ENCODE assay signal across 1 cellular context in the genomic region with DNA sequence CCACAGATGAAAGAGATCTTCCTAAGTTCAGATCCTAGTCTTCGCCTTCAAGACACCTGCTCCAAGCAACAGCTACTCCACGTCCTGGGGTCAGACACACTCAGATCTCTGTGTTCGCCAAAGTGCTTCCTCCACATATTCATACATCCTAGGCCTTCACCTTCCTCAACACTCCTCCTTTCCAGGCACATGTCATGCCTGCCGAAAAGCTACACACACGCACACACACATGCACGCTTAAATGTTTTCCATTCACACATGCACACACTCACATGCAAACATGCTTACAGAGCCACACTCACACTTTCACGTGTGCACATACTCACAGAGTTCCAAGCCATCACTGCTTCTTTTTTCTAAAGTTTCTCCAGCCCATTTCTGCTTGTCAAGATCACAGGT.
TF ChIP-seq lines count a peak whose summit lies in the region.

No MANE protein-coding gene starts in this region.

TF ChIP-seq in H1, 55 proteins besides CTCF, POLR2A, EP300 and RAD21:
- TF ChIP-seq CBX5 (IDR thresholded peaks at IDR 0.05; ENCODE audit: low read depth, low read length) (no peak), NANOG (IDR thresholded peaks at IDR 0.05; ENCODE audit: insufficient read depth, low read depth, low read length, poor library complexity, severe bottlenecking) (no peak), BCL11A (IDR thresholded peaks at IDR 0.05; ENCODE audit: low read depth in 2 of 2, low read length in 2 of 2) (no peak), JUND (IDR thresholded peaks at IDR 0.05; ENCODE audit: low read length) (no peak), KDM5A (IDR thresholded peaks at IDR 0.05; ENCODE audit: low read length) (no peak), KDM4A (IDR thresholded peaks at IDR 0.05; ENCODE audit: low read depth, low read length, severe bottlenecking) (no peak), MAFK (IDR thresholded peaks at IDR 0.05; ENCODE audit: low read depth, low read length) (no peak), TAF1 (IDR thresholded peaks at IDR 0.05; ENCODE audit: low read depth, low read length) (no peak), JUN (IDR thresholded peaks at IDR 0.05; ENCODE audit: low read depth, low read length) (no peak), SP1 (IDR thresholded peaks at IDR 0.05; ENCODE audit: low read depth, low read length) (no peak), TEAD4 (IDR thresholded peaks at IDR 0.05; ENCODE audit: low read depth, low read length) (no peak)
- TF ChIP-seq, protein P1, sequence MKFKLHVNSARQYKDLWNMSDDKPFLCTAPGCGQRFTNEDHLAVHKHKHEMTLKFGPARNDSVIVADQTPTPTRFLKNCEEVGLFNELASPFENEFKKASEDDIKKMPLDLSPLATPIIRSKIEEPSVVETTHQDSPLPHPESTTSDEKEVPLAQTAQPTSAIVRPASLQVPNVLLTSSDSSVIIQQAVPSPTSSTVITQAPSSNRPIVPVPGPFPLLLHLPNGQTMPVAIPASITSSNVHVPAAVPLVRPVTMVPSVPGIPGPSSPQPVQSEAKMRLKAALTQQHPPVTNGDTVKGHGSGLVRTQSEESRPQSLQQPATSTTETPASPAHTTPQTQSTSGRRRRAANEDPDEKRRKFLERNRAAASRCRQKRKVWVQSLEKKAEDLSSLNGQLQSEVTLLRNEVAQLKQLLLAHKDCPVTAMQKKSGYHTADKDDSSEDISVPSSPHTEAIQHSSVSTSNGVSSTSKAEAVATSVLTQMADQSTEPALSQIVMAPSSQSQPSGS (IDR thresholded peaks at IDR 0.05; ENCODE audit: low read length): no peak
- TF ChIP-seq, protein P2, sequence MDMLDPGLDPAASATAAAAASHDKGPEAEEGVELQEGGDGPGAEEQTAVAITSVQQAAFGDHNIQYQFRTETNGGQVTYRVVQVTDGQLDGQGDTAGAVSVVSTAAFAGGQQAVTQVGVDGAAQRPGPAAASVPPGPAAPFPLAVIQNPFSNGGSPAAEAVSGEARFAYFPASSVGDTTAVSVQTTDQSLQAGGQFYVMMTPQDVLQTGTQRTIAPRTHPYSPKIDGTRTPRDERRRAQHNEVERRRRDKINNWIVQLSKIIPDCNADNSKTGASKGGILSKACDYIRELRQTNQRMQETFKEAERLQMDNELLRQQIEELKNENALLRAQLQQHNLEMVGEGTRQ (IDR thresholded peaks at IDR 0.05; ENCODE audit: low read length): no peak
- TF ChIP-seq, protein P3, sequence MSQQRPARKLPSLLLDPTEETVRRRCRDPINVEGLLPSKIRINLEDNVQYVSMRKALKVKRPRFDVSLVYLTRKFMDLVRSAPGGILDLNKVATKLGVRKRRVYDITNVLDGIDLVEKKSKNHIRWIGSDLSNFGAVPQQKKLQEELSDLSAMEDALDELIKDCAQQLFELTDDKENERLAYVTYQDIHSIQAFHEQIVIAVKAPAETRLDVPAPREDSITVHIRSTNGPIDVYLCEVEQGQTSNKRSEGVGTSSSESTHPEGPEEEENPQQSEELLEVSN (IDR thresholded peaks at IDR 0.05): no peak
